ENCODE assay signal across 15 cellular contexts in genomic region chr1:90728656-90729257, GRCh38. TPM values are rescaled to one million over a fixed set of nuclear protein-coding genes. Genes with fewer than 3 reads are reported as not detected.
DNase-seq lines count a peak whose midpoint lies in the region; TF ChIP-seq lines count a peak whose summit lies in the region.
"Had no signal": no experiment of that assay in that cellular context is flagged by ENCODE, and none has a peak within 500 bp of the region (broad histone marks: within the 10 kb centered on the region; RNA-seq: fewer than 3 reads in every experiment).

No MANE protein-coding gene starts in this region.

- intact Hi-C loops in breast epithelium (cut with DNase I; ENCODE audit: low total_unique reads): no loop called here

- TF ChIP-seq CTCF in MM.1S (IDR thresholded peaks at IDR 0.05; ENCODE audit: low read length): no peak
- no peak for TF ChIP-seq CTCF in neural crest cell (conservative IDR thresholded peaks at IDR 0.05)
- no peak for TF ChIP-seq CTCF in breast epithelium (IDR thresholded peaks at IDR 0.05)

- H3K4me1 Mint-ChIP-seq in neural crest cell: peaks cover 42% of the 10 kb centered on the region

- H3K27ac Mint-ChIP-seq in neural crest cell (ENCODE audit: unreplicated experiment): no peak overlapping the region

- H2AFZ ChIP-seq in MM.1S (ENCODE audit: low read length): no peak overlapping the region

- H3K9me3 Mint-ChIP-seq in neural crest cell: no peaks in the 10 kb centered on the region

- H3K36me3 Mint-ChIP-seq in neural crest cell (ENCODE audit: low read depth): no peaks in the 10 kb centered on the region

- peak overlapping the region; percentile 41 for H3K4me3 Mint-ChIP-seq in neural crest cell

- H3K27me3 Mint-ChIP-seq in neural crest cell (ENCODE audit: low read depth): peaks cover 99% of the 10 kb centered on the region

- H3K4me1 ChIP-seq in MM.1S (ENCODE audit: low read length) (no peaks in the 10 kb centered on the region), breast epithelium (peaks cover 0 to 14% of the 10 kb centered on the region in 2 donors)

- no peak for TF ChIP-seq POLR2A in breast epithelium (IDR thresholded peaks at IDR 0.05)

- H3K9ac ChIP-seq in MM.1S (ENCODE audit: low read length): no peak overlapping the region

- H3K9me2 ChIP-seq in MM.1S (replicated peaks; ENCODE audit: insufficient read depth, low read length): no peaks in the 10 kb centered on the region

- H3K79me2 ChIP-seq in MM.1S (ENCODE audit: low read length): no peaks in the 10 kb centered on the region

- H4K20me1 ChIP-seq in MM.1S (ENCODE audit: insufficient read depth, low read length): no peaks in the 10 kb centered on the region

- H3K4me2 ChIP-seq in MM.1S (ENCODE audit: low read depth, low read length): peak overlapping the region; percentile 16; the same call in 1 of the 2 replicates

- H3K27me3 ChIP-seq in MM.1S (replicated peaks; ENCODE audit: insufficient read depth, low read length) (peaks cover 10% of the 10 kb centered on the region; the same call in 1 of the 2 replicates), breast epithelium (peaks cover 5 to 92% of the 10 kb centered on the region in 2 donors)

- DNase-seq in DMS53 (lab: John Stamatoyannopoulos, UW) (peak; percentile 48), DMS53 treated with DMSO at 0.1 percent for 48 hours (lab: John Stamatoyannopoulos, UW; ENCODE audit: unreplicated experiment) (no peak), MM.1S (no peak), cerebellar cortex (ENCODE audit: low spot score) (peak; percentile 65), neural crest cell (ENCODE audit: low read depth, low spot score) (no peak), inferior parietal cortex (ENCODE audit: extremely low spot score) (no peak), HuH-7 (ENCODE audit: low spot score) (no peak), breast epithelium (ENCODE audit: low spot score in 2 of 2) (no peak)
- DNase-seq: COR-L47, NCI-H1694, NCI-H774, Right ventricle myocardium superior, small intestine had no signal

- H3F3A ChIP-seq in MM.1S (ENCODE audit: insufficient read depth, low read length): no peaks in the 10 kb centered on the region

- no peaks in the 10 kb centered on the region for H3K9me3 ChIP-seq in MM.1S (replicated peaks; ENCODE audit: insufficient read depth, low read length)
- H3K9me3 ChIP-seq in breast epithelium: no peaks in the 10 kb centered on the region
- H3K9me3 ChIP-seq: neutrophil had no signal

- H3K27ac ChIP-seq in MM.1S (ENCODE audit: low read length) (no peak overlapping the region), breast epithelium (no peak overlapping the region)
- H3K27ac ChIP-seq: 22Rv1, neutrophil had no signal

- H3K4me3 ChIP-seq in MM.1S (ENCODE audit: low read length) (no peak overlapping the region), breast epithelium (no peak overlapping the region)

- H3K36me3 ChIP-seq in MM.1S (replicated peaks; ENCODE audit: insufficient read depth, low read length) (no peaks in the 10 kb centered on the region), breast epithelium (no peaks in the 10 kb centered on the region)
- H3K36me3 ChIP-seq: neutrophil had no signal

RNA-seq across cellular contexts. Expression of gene BARHL2, which starts 11.7 kb away (rescaled TPM):
- total RNA-seq in neural crest cell (not detected in 2 replicates), breast epithelium (not detected)
- total RNA-seq: Right ventricle myocardium superior had no signal

Comparison
In these comparisons a context has a peak if more than half of its experiments do, and no peak if none do; other contexts are left out.
1. DNase-seq: peak in DMS53 (single experiment) and cerebellar cortex (single experiment); none in DMS53 treated with DMSO at 0.1 percent for 48 hours (single experiment), MM.1S (single experiment), neural crest cell (single experiment), inferior parietal cortex (single experiment), HuH-7 (single experiment) and breast epithelium (0 of 2).